Comparison of ENCODE assay signal across 13 cellular contexts in the genomic region with DNA sequence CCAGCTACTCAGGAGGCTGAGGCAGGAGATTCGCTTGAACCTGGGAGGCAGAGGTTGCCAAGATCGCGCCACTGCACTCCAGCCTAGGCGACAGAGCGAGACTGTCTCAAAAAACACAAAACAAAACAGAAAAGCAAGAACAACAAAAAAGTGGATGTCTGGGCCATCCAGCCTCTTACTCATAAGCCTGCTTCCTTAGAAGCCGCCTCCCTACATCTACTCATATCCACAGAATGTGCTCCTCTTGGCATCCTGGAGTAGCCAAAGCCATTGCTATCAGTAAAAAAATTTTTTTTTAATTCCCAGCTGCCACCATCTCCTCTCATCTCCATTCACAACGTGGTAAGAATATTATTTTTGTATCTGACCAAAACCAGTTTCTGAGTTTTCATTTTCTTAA.
"Had no signal": no experiment of that assay in that cellular context is flagged by ENCODE, and none has a peak within 500 bp of the region (broad histone marks: within the 10 kb centered on the region; RNA-seq: fewer than 3 reads in every experiment).

No MANE protein-coding gene starts in this region.

- H3K27me3 ChIP-seq: esophagus muscularis mucosa, gastrocnemius medialis, heart right ventricle, uterus had no signal

- H3K4me3 ChIP-seq: esophagus muscularis mucosa, gastrocnemius medialis, heart right ventricle, uterus had no signal

- H3K27ac ChIP-seq: esophagus muscularis mucosa, gastrocnemius medialis, heart right ventricle, uterus had no signal

- H3K36me3 ChIP-seq: gastrocnemius medialis, uterus had no signal

- H3K4me1 ChIP-seq: uterus had no signal

- ATAC-seq: activated CD8-positive, alpha-beta T cell treated with anti-CD3 and anti-CD28 coated beads, Interleukin-2, amount 10 ng/mL, durations not matched to agents 7 days and 5 days; activated naive CD4-positive, alpha-beta T cell treated with anti-CD3 and anti-CD28 coated beads, Interleukin-2, amount 50 U/mL, for 72 hours; gastrocnemius medialis; heart right ventricle; left ventricle myocardium superior; T-cell had no signal

- DNase-seq: activated CD4-positive, alpha-beta T cell treated with anti-CD3 and anti-CD28 coated beads for 48 hours; activated CD8-positive, alpha-beta T cell treated with anti-CD3 and anti-CD28 coated beads, Interleukin-2, amount 10 ng/mL, durations not matched to agents 7 days and 5 days; amygdala; endodermal cell; gastrocnemius medialis; heart right ventricle; left ventricle myocardium superior; mesenchymal stem cell; stimulated activated CD4-positive, alpha-beta T cell treated with anti-CD3 and anti-CD28 coated beads, Interleukin-4, amount 100 ng/mL, for 24 hours; T-cell; uterus had no signal

- H3K9me3 ChIP-seq: esophagus muscularis mucosa, gastrocnemius medialis, heart right ventricle, uterus had no signal
